In genomic region chr1:185862235-185862634, GRCh38 we compare ENCODE assay signal across 19 cellular contexts.
DNase-seq lines count a peak whose midpoint lies in the region; ATAC-seq, FAIRE-seq and TF ChIP-seq lines count a peak whose summit lies in the region.
"Had no signal": no experiment of that assay in that cellular context is flagged by ENCODE, and none has a peak within 500 bp of the region (broad histone marks: within the 10 kb centered on the region; RNA-seq: fewer than 3 reads in every experiment).

No MANE protein-coding gene starts in this region.

- no peaks in the 10 kb centered on the region for H3K27me3 Mint-ChIP-seq in mesothelial cell of epicardium (ENCODE audit: low read depth)
- peaks cover 4 to 11% of the 10 kb centered on the region in 2 donors for H3K27me3 Mint-ChIP-seq in natural killer cell treated with Interleukin-12 subunit alpha and Interleukin-12 subunit beta and Interleukin-15 and Interleukin-18, amount 100 ng/mL, for 72 hours
- H3K27me3 Mint-ChIP-seq in CD14-positive monocyte (ENCODE audit: low read depth in 3 of 3): peaks cover 1 to 3% (median 1%) of the 10 kb centered on the region in 3 donors
- H3K27me3 Mint-ChIP-seq: activated naive CD4-positive, alpha-beta T cell treated with anti-CD3 and anti-CD28 coated beads, Interleukin-2, amount 10 ng/mL, durations not matched to agents 7 days and 5 days had no signal

- no peak overlapping the region for H3K4me3 ChIP-seq in K562
- H3K4me3 ChIP-seq: coronary artery, Peyer's patch, stomach had no signal

- no peak overlapping the region for H3K4me2 ChIP-seq in K562 (ENCODE audit: insufficient read depth, low read length)

- no peaks in the 10 kb centered on the region for H4K20me1 ChIP-seq in K562 (replicated peaks; ENCODE audit: control insufficient read depth, insufficient read depth, low read length)

- H3K4me1 ChIP-seq in K562 (replicated peaks in 1 of 2; ENCODE audit: control insufficient read depth in 2 of 2, insufficient read depth in 2 of 2, low read length in 2 of 2): peaks cover 0 to 9% of the 10 kb centered on the region in 2 experiments; a peak in 2 of 5 replicates
- H3K4me1 ChIP-seq: Peyer's patch had no signal

- TF ChIP-seq EP300 in K562 (IDR thresholded peaks at IDR 0.05; ENCODE audit: low read length): peak; percentile 40

- peak; percentile 58; the same call in 2 of the 3 replicates for ATAC-seq in K562
- ATAC-seq in natural killer cell treated with Interleukin-12 subunit alpha and Interleukin-12 subunit beta and Interleukin-15 and Interleukin-18, amount 100 ng/mL, for 72 hours: no peak
- ATAC-seq: left ventricle myocardium superior, sciatic nerve had no signal

- FAIRE-seq in K562 (lab: Jason Lieb, UNC): no peak
- FAIRE-seq: GM12892 had no signal

- no peak for TF ChIP-seq POLR2A in K562 (conservative IDR thresholded peaks at IDR 0.05)

- no peak overlapping the region for H3K4me3 Mint-ChIP-seq in mesothelial cell of epicardium
- no peak overlapping the region for H3K4me3 Mint-ChIP-seq in natural killer cell treated with Interleukin-12 subunit alpha and Interleukin-12 subunit beta and Interleukin-15 and Interleukin-18, amount 100 ng/mL, for 72 hours
- no peak overlapping the region for H3K4me3 Mint-ChIP-seq in CD14-positive monocyte
- H3K4me3 Mint-ChIP-seq: activated naive CD4-positive, alpha-beta T cell treated with anti-CD3 and anti-CD28 coated beads, Interleukin-2, amount 10 ng/mL, durations not matched to agents 7 days and 5 days had no signal

- no peak overlapping the region for H3K9ac ChIP-seq in K562 (ENCODE audit: insufficient read depth in 1 of 2, low read depth in 2 of 2, low read length in 2 of 2)

- H3K9me3 Mint-ChIP-seq in mesothelial cell of epicardium (no peaks in the 10 kb centered on the region), CD14-positive monocyte (peaks cover 0 to 4% (median 0%) of the 10 kb centered on the region in 7 donors)
- no peaks in the 10 kb centered on the region for H3K9me3 Mint-ChIP-seq in natural killer cell treated with Interleukin-12 subunit alpha and Interleukin-12 subunit beta and Interleukin-15 and Interleukin-18, amount 100 ng/mL, for 72 hours
- H3K9me3 Mint-ChIP-seq: activated naive CD4-positive, alpha-beta T cell treated with anti-CD3 and anti-CD28 coated beads, Interleukin-2, amount 10 ng/mL, durations not matched to agents 7 days and 5 days had no signal

- H3K79me2 ChIP-seq in K562 (ENCODE audit: control insufficient read depth, insufficient read depth, low read length): no peaks in the 10 kb centered on the region

- H3K9me3 ChIP-seq in K562 (replicated peaks; ENCODE audit: control insufficient read depth, insufficient read depth, low read depth, low read length): no peaks in the 10 kb centered on the region
- H3K9me3 ChIP-seq: Peyer's patch, stomach had no signal

- peak overlapping the region; percentile 1 for H3K27ac Mint-ChIP-seq in mesothelial cell of epicardium
- H3K27ac Mint-ChIP-seq in natural killer cell treated with Interleukin-12 subunit alpha and Interleukin-12 subunit beta and Interleukin-15 and Interleukin-18, amount 100 ng/mL, for 72 hours: no peak overlapping the region
- H3K27ac Mint-ChIP-seq in CD14-positive monocyte: no peak overlapping the region
- H3K27ac Mint-ChIP-seq: activated naive CD4-positive, alpha-beta T cell treated with anti-CD3 and anti-CD28 coated beads, Interleukin-2, amount 10 ng/mL, durations not matched to agents 7 days and 5 days had no signal

- H3K36me3 Mint-ChIP-seq in mesothelial cell of epicardium (peaks cover 7% of the 10 kb centered on the region), CD14-positive monocyte (no peaks in the 10 kb centered on the region)
- no peaks in the 10 kb centered on the region for H3K36me3 Mint-ChIP-seq in natural killer cell treated with Interleukin-12 subunit alpha and Interleukin-12 subunit beta and Interleukin-15 and Interleukin-18, amount 100 ng/mL, for 72 hours
- H3K36me3 Mint-ChIP-seq: activated naive CD4-positive, alpha-beta T cell treated with anti-CD3 and anti-CD28 coated beads, Interleukin-2, amount 10 ng/mL, durations not matched to agents 7 days and 5 days had no signal

- in situ Hi-C loops in K562 (cut with MboI): no loop called here

- BruUV-seq in K562 (replicated peaks; lab: Mats Ljungman, UMichigan): no TSS peak

- DNase-seq in Daoy (ENCODE audit: low read depth) (peak; percentile 28), NCI-H460 (ENCODE audit: extremely low read depth, low read depth) (peak; percentile 63), K562 (ENCODE audit: extremely low read depth in 1 of 4, low spot score in 3 of 4) (peak in 2 of 4 experiments; percentile 24 to 42), mesothelial cell of epicardium (ENCODE audit: low spot score in 2 of 2, unreplicated experiment in 2 of 2) (no peak), CD14-positive monocyte (ENCODE audit: low spot score) (no peak), caudate nucleus (lab: John Stamatoyannopoulos, UW) (no peak), NCI-H2081 treated with DMSO at 0.1 percent for 48 hours (lab: John Stamatoyannopoulos, UW) (no peak)
- DNase-seq in natural killer cell treated with Interleukin-12 subunit alpha and Interleukin-12 subunit beta and Interleukin-15 and Interleukin-18, amount 100 ng/mL, for 72 hours (ENCODE audit: low spot score): no peak
- DNase-seq: activated CD4-positive, alpha-beta T cell treated with anti-CD3 and anti-CD28 coated beads, Interleukin-2, amount 50 U/mL, for 48 hours; activated naive CD4-positive, alpha-beta T cell treated with anti-CD3 and anti-CD28 coated beads, Interleukin-2, amount 10 ng/mL, durations not matched to agents 7 days and 5 days; activated T-cell treated with anti-CD3 and anti-CD28 coated beads, Interleukin-2, amount 50 U/mL, for 1 hour; left ventricle myocardium superior; NCI-H2171; nucleus accumbens; Peyer's patch; stomach had no signal

- TF ChIP-seq CTCF in K562 (IDR thresholded peaks at IDR 0.05 in 2 of 3, conservative IDR thresholded peaks at IDR 0.05 in 1 of 3; ENCODE audit: insufficient read depth in 2 of 3, low read depth in 1 of 3, low read length in 3 of 3) (no peak), mesothelial cell of epicardium (IDR thresholded peaks at IDR 0.05; ENCODE audit: unreplicated experiment) (no peak), CD14-positive monocyte (IDR thresholded peaks at IDR 0.05) (no peak)

- H2AFZ ChIP-seq in K562 (ENCODE audit: low read depth, low read length): no peak overlapping the region

- H3K9me1 ChIP-seq in K562 (ENCODE audit: control insufficient read depth, insufficient read depth, low read length): no peaks in the 10 kb centered on the region

- intact Hi-C loops in K562 (cut with micrococcal nuclease): no loop called here
- intact Hi-C loops in CD14-positive monocyte (cut with micrococcal nuclease): no loop called here

- CTCF ChIA-PET in K562 (lab: Yijun Ruan, JAX; ENCODE audit: low intra/inter-chr PET ratio): no interaction called here

- H3K27me3 ChIP-seq in K562 (ENCODE audit: control insufficient read depth in 2 of 2, insufficient read depth in 2 of 2, low read length in 2 of 2): no peaks in the 10 kb centered on the region
- H3K27me3 ChIP-seq: Peyer's patch, stomach had no signal

- POLR2A ChIA-PET in K562 (lab: Yijun Ruan, JAX): no interaction called here

- H3K27ac ChIP-seq in K562 (ENCODE audit: extremely low read depth, low read depth, low read length) (no peak overlapping the region; the same call in 2 of the 3 replicates), caudate nucleus (ENCODE audit: low read depth, low read length) (no peak overlapping the region)
- H3K27ac ChIP-seq: coronary artery, Peyer's patch, stomach had no signal

- TF ChIP-seq RAD21 in K562 (CRISPR knock-in tag; conservative IDR thresholded peaks at IDR 0.05 in 1 of 2, IDR thresholded peaks at IDR 0.05 in 1 of 2): no peak

- peaks cover 24% of the 10 kb centered on the region for H3K4me1 Mint-ChIP-seq in mesothelial cell of epicardium
- H3K4me1 Mint-ChIP-seq in natural killer cell treated with Interleukin-12 subunit alpha and Interleukin-12 subunit beta and Interleukin-15 and Interleukin-18, amount 100 ng/mL, for 72 hours (ENCODE audit: low read depth in 2 of 2): no peaks in the 10 kb centered on the region
- H3K4me1 Mint-ChIP-seq in CD14-positive monocyte: no peaks in the 10 kb centered on the region
- H3K4me1 Mint-ChIP-seq: activated naive CD4-positive, alpha-beta T cell treated with anti-CD3 and anti-CD28 coated beads, Interleukin-2, amount 10 ng/mL, durations not matched to agents 7 days and 5 days had no signal

- no peaks in the 10 kb centered on the region for H3K36me3 ChIP-seq in K562 (ENCODE audit: control insufficient read depth, insufficient read depth, low read length)
- H3K36me3 ChIP-seq: Peyer's patch, stomach had no signal

- WGBS in K562 (ENCODE audit: insufficient coverage, low coverage, missing lambda C conversion rate): 0% methylated on average over 3 of the region's 3 CpGs

TF ChIP-seq in K562, 482 proteins besides CTCF, POLR2A, EP300 and RAD21 (continues in another document):
- TF ChIP-seq ID3 (CRISPR knock-in tag; IDR thresholded peaks at IDR 0.05): no peak
- TF ChIP-seq ID3 (tag; IDR thresholded peaks at IDR 0.05): no peak
- TF ChIP-seq RNF2 (IDR thresholded peaks at IDR 0.05): no peak
- no peak for TF ChIP-seq DIDO1 (tag; IDR thresholded peaks at IDR 0.05; ENCODE audit: low read depth)
- peak; percentile 98 for TF ChIP-seq MAFG (tag; conservative IDR thresholded peaks at IDR 0.05)
- no peak for TF ChIP-seq ZBTB49 (CRISPR knock-in tag; IDR thresholded peaks at IDR 0.05; ENCODE audit: borderline replicate concordance)
- no peak for TF ChIP-seq ELF1 (tag; IDR thresholded peaks at IDR 0.05)
- TF ChIP-seq SMARCA4 (IDR thresholded peaks at IDR 0.05): peak; percentile 84

Comparison
In these comparisons a context has a peak if more than half of its experiments do, and no peak if none do; other contexts are left out.
1. DNase-seq: peak in Daoy (single experiment) and NCI-H460 (single experiment); none in mesothelial cell of epicardium (0 of 2), natural killer cell treated with Interleukin-12 subunit alpha and Interleukin-12 subunit beta and Interleukin-15 and Interleukin-18, amount 100 ng/mL, for 72 hours (single experiment), CD14-positive monocyte (single experiment), caudate nucleus (0 of 61) and NCI-H2081 treated with DMSO at 0.1 percent for 48 hours (single experiment).